19 cellular contexts compared by ENCODE assay signal in the genomic region with DNA sequence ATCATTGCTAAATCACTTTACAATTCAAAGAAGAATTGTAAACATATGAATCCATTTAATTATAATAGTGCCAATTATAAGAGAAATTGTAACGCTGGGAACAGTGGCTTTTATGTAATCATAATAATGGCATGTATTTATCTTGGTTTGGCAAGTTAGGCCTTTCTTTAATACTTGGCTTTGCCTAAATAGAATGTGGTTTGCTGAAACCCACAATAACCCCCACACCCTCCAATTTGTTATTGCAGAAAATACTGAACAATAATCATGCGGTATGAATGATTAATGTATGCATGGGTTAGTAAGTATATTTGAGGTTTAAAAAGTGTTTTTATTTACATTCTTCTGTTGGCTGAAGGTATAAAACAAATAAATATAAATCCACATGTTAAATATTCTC.
DNase-seq lines count a peak whose midpoint lies in the region; ATAC-seq and TF ChIP-seq lines count a peak whose summit lies in the region.
"Had no signal": no experiment of that assay in that cellular context is flagged by ENCODE, and none has a peak within 500 bp of the region (broad histone marks: within the 10 kb centered on the region; RNA-seq: fewer than 3 reads in every experiment).

No MANE protein-coding gene starts in this region.

- TF ChIP-seq CTCF in mammary epithelial cell (conservative IDR thresholded peaks at IDR 0.05 in 1 of 2, IDR thresholded peaks at IDR 0.05 in 1 of 2; ENCODE audit: extremely low read depth in 1 of 2, insufficient read depth in 1 of 2, low read depth in 1 of 2, low read length in 2 of 2) (no peak), MCF 10A (IDR thresholded peaks at IDR 0.05; ENCODE audit: unreplicated experiment) (no peak)

- peaks cover 7% of the 10 kb centered on the region for H3K36me3 Mint-ChIP-seq in MCF 10A (ENCODE audit: insufficient read depth, unreplicated experiment)
- H3K36me3 Mint-ChIP-seq: CD8-positive, alpha-beta T cell had no signal

- H3K9ac ChIP-seq in mammary epithelial cell (ENCODE audit: insufficient read depth, low read length), result no peak overlapping the region
- H3K9ac ChIP-seq: BLaER1 had no signal

- H3K36me3 ChIP-seq in mammary epithelial cell (ENCODE audit: insufficient read depth, low read length), result no peaks in the 10 kb centered on the region
- H3K36me3 ChIP-seq: BLaER1 had no signal

- no peak for ATAC-seq in GM18502 (IDR thresholded peaks at IDR 0.05; ENCODE audit: poor library complexity, unreplicated experiment)
- ATAC-seq: CD8-positive, alpha-beta T cell; SK-N-SH treated with all-trans-retinoic acid at 6 μM for 48 hours had no signal

- in situ Hi-C loops in mammary epithelial cell (cut with MboI; ENCODE audit: low sequenced_read_pairs in 2 of 2), result no loop called here

- H3K9me3 ChIP-seq in mammary epithelial cell (replicated peaks; ENCODE audit: insufficient read depth, low read length), result no peaks in the 10 kb centered on the region
- H3K9me3 ChIP-seq: BLaER1 had no signal

- WGBS in mammary epithelial cell (ENCODE audit: low coverage, missing lambda C conversion rate), result 15% methylated on average over 2 of the region's 2 CpGs

- intact Hi-C loops in mammary epithelial cell (cut with micrococcal nuclease) (no loop called here), MCF 10A (cut with micrococcal nuclease) (loop anchor here (5.0 to 10.0 kb wide), 2 partner anchors 136 to 243 kb away; a partner anchor contains a TSS)

- no peaks in the 10 kb centered on the region for H4K20me1 ChIP-seq in mammary epithelial cell (ENCODE audit: insufficient read depth, low read length)
- H4K20me1 ChIP-seq: BLaER1 had no signal

- no peak overlapping the region for H2AFZ ChIP-seq in mammary epithelial cell (ENCODE audit: low read depth, low read length)

- H3K27ac Mint-ChIP-seq in MCF 10A (ENCODE audit: low read depth, unreplicated experiment), result no peak overlapping the region
- H3K27ac Mint-ChIP-seq: CD8-positive, alpha-beta T cell had no signal

- H3K4me3 Mint-ChIP-seq in MCF 10A (ENCODE audit: unreplicated experiment), result no peak overlapping the region
- H3K4me3 Mint-ChIP-seq: CD8-positive, alpha-beta T cell had no signal

- POLR2A ChIA-PET in MCF 10A (lab: Yijun Ruan, JAX), result interaction anchor here (1.5 kb wide), 1 partner anchor 9 kb away, joined by 5 read pairs; no protein-coding TSS in a partner anchor

- CTCF ChIA-PET in mammary epithelial cell (lab: Charles Lee; ENCODE audit: low non-redundant PET), result no interaction called here
- CTCF ChIA-PET in MCF 10A (lab: Yijun Ruan, JAX), result no interaction called here

- H3K4me3 ChIP-seq in mammary epithelial cell (replicated peaks in 1 of 3; ENCODE audit: insufficient read depth in 1 of 3, low read depth in 2 of 3, low read length in 3 of 3), result no peak overlapping the region
- H3K4me3 ChIP-seq: BLaER1 had no signal

- no peaks in the 10 kb centered on the region for H3K9me3 Mint-ChIP-seq in MCF 10A (ENCODE audit: unreplicated experiment)
- H3K9me3 Mint-ChIP-seq: CD8-positive, alpha-beta T cell had no signal

- no peaks in the 10 kb centered on the region for H3K27me3 ChIP-seq in mammary epithelial cell (ENCODE audit: insufficient read depth, low read length)
- H3K27me3 ChIP-seq: BLaER1 had no signal

- H3K27ac ChIP-seq in mammary epithelial cell (ENCODE audit: insufficient read depth, low read depth, low read length), result no peak overlapping the region
- peak overlapping the region; percentile 19 for H3K27ac ChIP-seq in substantia nigra (ENCODE audit: low read depth, low read length, poor library complexity, severe bottlenecking)
- H3K27ac ChIP-seq: BLaER1 had no signal

- H3K27me3 Mint-ChIP-seq in MCF 10A (ENCODE audit: insufficient read depth, unreplicated experiment), result no peaks in the 10 kb centered on the region

- H3K4me2 ChIP-seq in mammary epithelial cell (ENCODE audit: insufficient read depth, low read depth, low read length), result no peak overlapping the region
- H3K4me2 ChIP-seq: BLaER1 had no signal

- dilution Hi-C loops in mammary epithelial cell (cut with HindIII; ENCODE audit: low sequenced_read_pairs), result no loop called here

- no peaks in the 10 kb centered on the region for H3K4me1 ChIP-seq in mammary epithelial cell (ENCODE audit: insufficient read depth, low read length)
- H3K4me1 ChIP-seq: BLaER1 had no signal

- peaks cover 10% of the 10 kb centered on the region for H3K4me1 Mint-ChIP-seq in MCF 10A (ENCODE audit: insufficient read depth, unreplicated experiment)

- no peaks in the 10 kb centered on the region for H3K79me2 ChIP-seq in mammary epithelial cell (ENCODE audit: insufficient read depth, low read length)

- DNase-seq in mammary epithelial cell (peak; percentile 49), MCF 10A (ENCODE audit: unreplicated experiment) (no peak), NCI-H2081 (lab: John Stamatoyannopoulos, UW) (peak; percentile 30 to 63), fibroblast of gingiva (ENCODE audit: low read depth) (peak; percentile 30), substantia nigra (lab: John Stamatoyannopoulos, UW) (no peak), GM19240 (ENCODE audit: insufficient read length, low spot score) (no peak), HK-2 (ENCODE audit: unreplicated experiment) (no peak)
- DNase-seq: CD8-positive, alpha-beta T cell; DMS79 treated with DMSO at 0.1 percent for 48 hours; H7; IMR-90; Karpas-422; MM.1S; NCI-H2029; NCI-H510A; Right ventricle myocardium superior had no signal

- no TSS peak for BruUV-seq in mammary epithelial cell (replicated peaks; lab: Mats Ljungman, UMichigan)
- BruUV-seq in MCF 10A (replicated peaks; lab: Mats Ljungman, UMichigan), result no TSS peak

Comparison
In these comparisons a context has a peak if more than half of its experiments do, and no peak if none do; other contexts are left out.
1. DNase-seq: peak in mammary epithelial cell (single experiment), NCI-H2081 (2 of 2) and fibroblast of gingiva (single experiment); none in MCF 10A (single experiment), substantia nigra (0 of 49), GM19240 (single experiment) and HK-2 (single experiment).